Comparison of ENCODE assay signal across 17 cellular contexts in the genomic region with DNA sequence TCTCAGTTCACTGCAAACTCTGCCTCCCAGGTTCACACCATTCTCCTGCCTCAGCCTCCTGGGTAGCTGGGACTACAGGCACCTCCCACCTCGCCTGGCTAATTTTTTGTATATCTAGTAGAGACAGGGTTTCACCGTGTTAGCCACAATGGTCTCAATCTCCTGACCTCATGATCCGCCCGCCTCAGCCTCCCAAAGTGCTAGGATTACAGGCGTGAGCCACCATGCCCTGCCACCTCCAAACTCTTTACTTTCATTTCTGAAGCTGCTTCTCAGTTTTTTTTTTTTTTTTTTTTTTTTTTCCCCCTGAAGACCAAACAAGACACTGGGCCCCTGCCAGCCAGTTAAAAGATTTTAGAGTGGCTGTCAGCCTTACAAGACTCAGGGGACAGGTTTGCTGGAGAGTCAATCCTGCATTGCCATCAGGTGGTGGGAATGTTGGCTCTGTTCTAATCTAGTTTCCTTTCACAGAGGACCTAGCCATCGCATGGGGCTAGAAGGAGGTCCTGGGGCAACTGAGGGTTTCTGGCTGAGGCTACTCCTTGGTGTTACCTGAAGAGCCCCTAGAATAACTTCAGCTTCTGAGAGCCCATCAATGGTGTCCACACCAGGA. TPM values are rescaled to one million over a fixed set of nuclear protein-coding genes. Genes with fewer than 3 reads are reported as not detected.
DNase-seq lines count a peak whose midpoint lies in the region; ATAC-seq and TF ChIP-seq lines count a peak whose summit lies in the region.
"Had no signal": no experiment of that assay in that cellular context is flagged by ENCODE, and none has a peak within 500 bp of the region (broad histone marks: within the 10 kb centered on the region; RNA-seq: fewer than 3 reads in every experiment).

No MANE protein-coding gene starts in this region.

- intact Hi-C loops in A673 (cut with micrococcal nuclease; ENCODE audit: unreplicated experiment): no loop called here

- H3K4me3 ChIP-seq in A673 (ENCODE audit: low read depth, low read length, poor library complexity, severe bottlenecking) (no peak overlapping the region), endodermal cell (ENCODE audit: low read length) (peak overlapping the region; percentile 29)

- H3K9me3 Mint-ChIP-seq in endodermal cell: peaks cover 89% of the 10 kb centered on the region
- H3K9me3 Mint-ChIP-seq in stimulated activated memory B cell treated with anti-CD40 and anti-IgM and Interleukin-4, amounts not matched to agents 10 μg/mL and 1 μg/mL and 100 μg/mL, for 72 hours: peaks cover 21% of the 10 kb centered on the region

- peaks cover 3% of the 10 kb centered on the region for H3K4me1 Mint-ChIP-seq in endodermal cell
- peaks cover 22% of the 10 kb centered on the region for H3K4me1 Mint-ChIP-seq in stimulated activated memory B cell treated with anti-CD40 and anti-IgM and Interleukin-4, amounts not matched to agents 10 μg/mL and 1 μg/mL and 100 μg/mL, for 72 hours

- POLR2A ChIA-PET in A673 (lab: Charles Lee; ENCODE audit: low non-redundant PET): no interaction called here

- H3K4me3 Mint-ChIP-seq in endodermal cell: no peak overlapping the region
- no peak overlapping the region for H3K4me3 Mint-ChIP-seq in stimulated activated memory B cell treated with anti-CD40 and anti-IgM and Interleukin-4, amounts not matched to agents 10 μg/mL and 1 μg/mL and 100 μg/mL, for 72 hours
- H3K4me3 Mint-ChIP-seq: CD4-positive, alpha-beta T cell; H9 had no signal

- CTCF ChIA-PET in A673 (lab: Charles Lee): interaction anchor here (0.6 kb wide), 1 partner anchor 214 kb away, joined by 5 read pairs; no protein-coding TSS in a partner anchor

- no peaks in the 10 kb centered on the region for H3K36me3 ChIP-seq in A673 (ENCODE audit: insufficient read depth, low read length, poor library complexity, severe bottlenecking)
- no peaks in the 10 kb centered on the region for H3K36me3 ChIP-seq in endodermal cell (ENCODE audit: control insufficient read depth, insufficient read depth, low read length)
- H3K36me3 ChIP-seq: BE2C had no signal

- WGBS in endodermal cell (ENCODE audit: insufficient coverage in 1 of 2, insufficient read length in 1 of 2), 2 experiments: 61 to 88% methylated on average over 5 to 6 of the region's 6 CpGs

- H3K27me3 ChIP-seq in A673 (replicated peaks; ENCODE audit: insufficient read depth, low read depth, low read length, poor library complexity) (no peaks in the 10 kb centered on the region), endodermal cell (ENCODE audit: control insufficient read depth, insufficient read depth, low read length, poor library complexity, severe bottlenecking) (no peaks in the 10 kb centered on the region)
- H3K27me3 ChIP-seq: BE2C had no signal

- peaks cover 44% of the 10 kb centered on the region for H3K9me3 ChIP-seq in A673 (ENCODE audit: low read depth, low read length, poor library complexity, severe bottlenecking)
- peaks cover 92% of the 10 kb centered on the region for H3K9me3 ChIP-seq in endodermal cell (ENCODE audit: control insufficient read depth, low read length)

- H3K9ac ChIP-seq in endodermal cell (ENCODE audit: extremely low read depth, low read length, poor library complexity, severe bottlenecking): no peak overlapping the region

- peaks cover 26% of the 10 kb centered on the region for H3K36me3 Mint-ChIP-seq in endodermal cell (ENCODE audit: low read depth)
- H3K36me3 Mint-ChIP-seq in stimulated activated memory B cell treated with anti-CD40 and anti-IgM and Interleukin-4, amounts not matched to agents 10 μg/mL and 1 μg/mL and 100 μg/mL, for 72 hours: peaks cover 35% of the 10 kb centered on the region

- no peaks in the 10 kb centered on the region for H3K27me3 Mint-ChIP-seq in endodermal cell (ENCODE audit: insufficient read depth)
- H3K27me3 Mint-ChIP-seq in stimulated activated memory B cell treated with anti-CD40 and anti-IgM and Interleukin-4, amounts not matched to agents 10 μg/mL and 1 μg/mL and 100 μg/mL, for 72 hours: no peaks in the 10 kb centered on the region
- H3K27me3 Mint-ChIP-seq: IgD-negative memory B cell had no signal

- peak; percentile 31 for DNase-seq in A673 (ENCODE audit: low spot score)
- no peak for DNase-seq in endodermal cell
- no peak for DNase-seq in stimulated activated CD8-positive, alpha-beta memory T cell treated with anti-CD3 and anti-CD28 coated beads, Interleukin-4, amount 100 ng/mL, for 48 hours
- DNase-seq in stimulated activated naive CD8-positive, alpha-beta T cell treated with anti-CD3 and anti-CD28 coated beads, Interleukin-15, Interleukin-2, amounts not matched to agents 100 U/mL and 50 U/mL, for 24 hours: no peak
- DNase-seq: ACHN; BE2C; Caco-2; CD4-positive, alpha-beta T cell; GDM1; H9 had no signal

- TF ChIP-seq CTCF in A673 (conservative IDR thresholded peaks at IDR 0.05; ENCODE audit: low read depth, low read length) (no peak), endodermal cell (conservative IDR thresholded peaks at IDR 0.05) (no peak)

- no peak overlapping the region for H3K27ac ChIP-seq in A673 (ENCODE audit: low read depth, low read length, poor library complexity, severe bottlenecking)
- H3K27ac ChIP-seq in endodermal cell (ENCODE audit: low read depth, low read length): no peak overlapping the region
- H3K27ac ChIP-seq: C4-2B had no signal

- no peak for TF ChIP-seq EP300 in Ishikawa (IDR thresholded peaks at IDR 0.05; ENCODE audit: borderline replicate concordance)

- BruUV-seq in A673 (replicated peaks; lab: Mats Ljungman, UMichigan): no TSS peak

- H3K4me1 ChIP-seq in A673 (ENCODE audit: insufficient read depth, low read length, poor library complexity, severe bottlenecking) (peaks cover 2% of the 10 kb centered on the region), endodermal cell (ENCODE audit: control insufficient read depth, insufficient read depth, low read length) (peaks cover 3% of the 10 kb centered on the region)
- H3K4me1 ChIP-seq: BE2C, Caco-2 had no signal

- no peak for ATAC-seq in stimulated activated memory B cell treated with anti-CD40 and anti-IgM and Interleukin-4, amounts not matched to agents 10 μg/mL and 1 μg/mL and 100 μg/mL, for 72 hours
- ATAC-seq in stimulated activated naive CD8-positive, alpha-beta T cell treated with anti-CD3 and anti-CD28 coated beads, Interleukin-15, Interleukin-2, amounts not matched to agents 100 U/mL and 50 U/mL, for 24 hours: no peak

- peak; percentile 19; the same call in 1 of the 2 replicates for TF ChIP-seq RAD21 in Ishikawa (IDR thresholded peaks at IDR 0.05; ENCODE audit: low read depth)

- no peak overlapping the region for H3K27ac Mint-ChIP-seq in endodermal cell
- peak overlapping the region; percentile 45 for H3K27ac Mint-ChIP-seq in stimulated activated memory B cell treated with anti-CD40 and anti-IgM and Interleukin-4, amounts not matched to agents 10 μg/mL and 1 μg/mL and 100 μg/mL, for 72 hours
- H3K27ac Mint-ChIP-seq: CD4-positive, alpha-beta T cell; IgD-negative memory B cell had no signal

TF ChIP-seq in Ishikawa, 13 proteins besides CTCF, POLR2A, EP300 and RAD21:
- TF ChIP-seq TAF1 (IDR thresholded peaks at IDR 0.05; ENCODE audit: low read depth) (no peak), CEBPB (IDR thresholded peaks at IDR 0.05) (no peak), FOXM1 (IDR thresholded peaks at IDR 0.05; ENCODE audit: borderline replicate concordance, low read depth) (no peak), YY1 (IDR thresholded peaks at IDR 0.05; ENCODE audit: low read depth) (no peak), TEAD4 (IDR thresholded peaks at IDR 0.05) (no peak), NFIC (IDR thresholded peaks at IDR 0.05) (no peak), CREB1 (IDR thresholded peaks at IDR 0.05; ENCODE audit: low read depth) (no peak), ZBTB7A (IDR thresholded peaks at IDR 0.05; ENCODE audit: low read depth) (no peak), EGR1 (IDR thresholded peaks at IDR 0.05) (no peak), TCF12 (IDR thresholded peaks at IDR 0.05; ENCODE audit: low read depth) (no peak)
- TF ChIP-seq, protein P1, sequence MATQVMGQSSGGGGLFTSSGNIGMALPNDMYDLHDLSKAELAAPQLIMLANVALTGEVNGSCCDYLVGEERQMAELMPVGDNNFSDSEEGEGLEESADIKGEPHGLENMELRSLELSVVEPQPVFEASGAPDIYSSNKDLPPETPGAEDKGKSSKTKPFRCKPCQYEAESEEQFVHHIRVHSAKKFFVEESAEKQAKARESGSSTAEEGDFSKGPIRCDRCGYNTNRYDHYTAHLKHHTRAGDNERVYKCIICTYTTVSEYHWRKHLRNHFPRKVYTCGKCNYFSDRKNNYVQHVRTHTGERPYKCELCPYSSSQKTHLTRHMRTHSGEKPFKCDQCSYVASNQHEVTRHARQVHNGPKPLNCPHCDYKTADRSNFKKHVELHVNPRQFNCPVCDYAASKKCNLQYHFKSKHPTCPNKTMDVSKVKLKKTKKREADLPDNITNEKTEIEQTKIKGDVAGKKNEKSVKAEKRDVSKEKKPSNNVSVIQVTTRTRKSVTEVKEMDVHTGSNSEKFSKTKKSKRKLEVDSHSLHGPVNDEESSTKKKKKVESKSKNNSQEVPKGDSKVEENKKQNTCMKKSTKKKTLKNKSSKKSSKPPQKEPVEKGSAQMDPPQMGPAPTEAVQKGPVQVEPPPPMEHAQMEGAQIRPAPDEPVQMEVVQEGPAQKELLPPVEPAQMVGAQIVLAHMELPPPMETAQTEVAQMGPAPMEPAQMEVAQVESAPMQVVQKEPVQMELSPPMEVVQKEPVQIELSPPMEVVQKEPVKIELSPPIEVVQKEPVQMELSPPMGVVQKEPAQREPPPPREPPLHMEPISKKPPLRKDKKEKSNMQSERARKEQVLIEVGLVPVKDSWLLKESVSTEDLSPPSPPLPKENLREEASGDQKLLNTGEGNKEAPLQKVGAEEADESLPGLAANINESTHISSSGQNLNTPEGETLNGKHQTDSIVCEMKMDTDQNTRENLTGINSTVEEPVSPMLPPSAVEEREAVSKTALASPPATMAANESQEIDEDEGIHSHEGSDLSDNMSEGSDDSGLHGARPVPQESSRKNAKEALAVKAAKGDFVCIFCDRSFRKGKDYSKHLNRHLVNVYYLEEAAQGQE (IDR thresholded peaks at IDR 0.05; ENCODE audit: low read depth): no peak
- TF ChIP-seq, protein P2, sequence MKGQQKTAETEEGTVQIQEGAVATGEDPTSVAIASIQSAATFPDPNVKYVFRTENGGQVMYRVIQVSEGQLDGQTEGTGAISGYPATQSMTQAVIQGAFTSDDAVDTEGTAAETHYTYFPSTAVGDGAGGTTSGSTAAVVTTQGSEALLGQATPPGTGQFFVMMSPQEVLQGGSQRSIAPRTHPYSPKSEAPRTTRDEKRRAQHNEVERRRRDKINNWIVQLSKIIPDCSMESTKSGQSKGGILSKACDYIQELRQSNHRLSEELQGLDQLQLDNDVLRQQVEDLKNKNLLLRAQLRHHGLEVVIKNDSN (IDR thresholded peaks at IDR 0.05): no peak
- TF ChIP-seq, protein P3, sequence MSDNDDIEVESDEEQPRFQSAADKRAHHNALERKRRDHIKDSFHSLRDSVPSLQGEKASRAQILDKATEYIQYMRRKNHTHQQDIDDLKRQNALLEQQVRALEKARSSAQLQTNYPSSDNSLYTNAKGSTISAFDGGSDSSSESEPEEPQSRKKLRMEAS (IDR thresholded peaks at IDR 0.05): no peak

RNA-seq across cellular contexts. Expression of a gene that starts 37.4 kb away (rescaled TPM):
- total RNA-seq in A673 (2021) (not detected in 2 replicates), endodermal cell (not detected)
- polyA plus RNA-seq in endodermal cell (2013, experiment 1 of 2): not detected
- not detected for polyA plus RNA-seq in endodermal cell (2013, experiment 2 of 2)
- total RNA-seq: A172; Caco-2; CD4-positive, alpha-beta T cell; Daoy; H1; H9 had no signal
- polyA plus RNA-seq: H1 had no signal
